1 cellular context compared by ENCODE assay signal in genomic region chr1:204085876-204086275, GRCh38.
TF ChIP-seq lines count a peak whose summit lies in the region.

No MANE protein-coding gene starts in this region.

TF ChIP-seq in GM23338, 12 proteins besides CTCF, POLR2A, EP300 and RAD21:
- TF ChIP-seq POLR2AphosphoS5 (IDR thresholded peaks at IDR 0.05; ENCODE audit: low read depth): no peak
- TF ChIP-seq JUNB (IDR thresholded peaks at IDR 0.05; ENCODE audit: unreplicated experiment): no peak
- TF ChIP-seq CREB1 (CRISPR knock-in tag; IDR thresholded peaks at IDR 0.05; ENCODE audit: low read depth): no peak
- TF ChIP-seq ZNF331 (CRISPR knock-in tag; IDR thresholded peaks at IDR 0.05; ENCODE audit: low read depth): no peak
- TF ChIP-seq EZH2 (IDR thresholded peaks at IDR 0.05; ENCODE audit: low read depth, unreplicated experiment): no peak
- no peak for TF ChIP-seq NANOG (IDR thresholded peaks at IDR 0.05; ENCODE audit: borderline replicate concordance)
- TF ChIP-seq, protein P1, sequence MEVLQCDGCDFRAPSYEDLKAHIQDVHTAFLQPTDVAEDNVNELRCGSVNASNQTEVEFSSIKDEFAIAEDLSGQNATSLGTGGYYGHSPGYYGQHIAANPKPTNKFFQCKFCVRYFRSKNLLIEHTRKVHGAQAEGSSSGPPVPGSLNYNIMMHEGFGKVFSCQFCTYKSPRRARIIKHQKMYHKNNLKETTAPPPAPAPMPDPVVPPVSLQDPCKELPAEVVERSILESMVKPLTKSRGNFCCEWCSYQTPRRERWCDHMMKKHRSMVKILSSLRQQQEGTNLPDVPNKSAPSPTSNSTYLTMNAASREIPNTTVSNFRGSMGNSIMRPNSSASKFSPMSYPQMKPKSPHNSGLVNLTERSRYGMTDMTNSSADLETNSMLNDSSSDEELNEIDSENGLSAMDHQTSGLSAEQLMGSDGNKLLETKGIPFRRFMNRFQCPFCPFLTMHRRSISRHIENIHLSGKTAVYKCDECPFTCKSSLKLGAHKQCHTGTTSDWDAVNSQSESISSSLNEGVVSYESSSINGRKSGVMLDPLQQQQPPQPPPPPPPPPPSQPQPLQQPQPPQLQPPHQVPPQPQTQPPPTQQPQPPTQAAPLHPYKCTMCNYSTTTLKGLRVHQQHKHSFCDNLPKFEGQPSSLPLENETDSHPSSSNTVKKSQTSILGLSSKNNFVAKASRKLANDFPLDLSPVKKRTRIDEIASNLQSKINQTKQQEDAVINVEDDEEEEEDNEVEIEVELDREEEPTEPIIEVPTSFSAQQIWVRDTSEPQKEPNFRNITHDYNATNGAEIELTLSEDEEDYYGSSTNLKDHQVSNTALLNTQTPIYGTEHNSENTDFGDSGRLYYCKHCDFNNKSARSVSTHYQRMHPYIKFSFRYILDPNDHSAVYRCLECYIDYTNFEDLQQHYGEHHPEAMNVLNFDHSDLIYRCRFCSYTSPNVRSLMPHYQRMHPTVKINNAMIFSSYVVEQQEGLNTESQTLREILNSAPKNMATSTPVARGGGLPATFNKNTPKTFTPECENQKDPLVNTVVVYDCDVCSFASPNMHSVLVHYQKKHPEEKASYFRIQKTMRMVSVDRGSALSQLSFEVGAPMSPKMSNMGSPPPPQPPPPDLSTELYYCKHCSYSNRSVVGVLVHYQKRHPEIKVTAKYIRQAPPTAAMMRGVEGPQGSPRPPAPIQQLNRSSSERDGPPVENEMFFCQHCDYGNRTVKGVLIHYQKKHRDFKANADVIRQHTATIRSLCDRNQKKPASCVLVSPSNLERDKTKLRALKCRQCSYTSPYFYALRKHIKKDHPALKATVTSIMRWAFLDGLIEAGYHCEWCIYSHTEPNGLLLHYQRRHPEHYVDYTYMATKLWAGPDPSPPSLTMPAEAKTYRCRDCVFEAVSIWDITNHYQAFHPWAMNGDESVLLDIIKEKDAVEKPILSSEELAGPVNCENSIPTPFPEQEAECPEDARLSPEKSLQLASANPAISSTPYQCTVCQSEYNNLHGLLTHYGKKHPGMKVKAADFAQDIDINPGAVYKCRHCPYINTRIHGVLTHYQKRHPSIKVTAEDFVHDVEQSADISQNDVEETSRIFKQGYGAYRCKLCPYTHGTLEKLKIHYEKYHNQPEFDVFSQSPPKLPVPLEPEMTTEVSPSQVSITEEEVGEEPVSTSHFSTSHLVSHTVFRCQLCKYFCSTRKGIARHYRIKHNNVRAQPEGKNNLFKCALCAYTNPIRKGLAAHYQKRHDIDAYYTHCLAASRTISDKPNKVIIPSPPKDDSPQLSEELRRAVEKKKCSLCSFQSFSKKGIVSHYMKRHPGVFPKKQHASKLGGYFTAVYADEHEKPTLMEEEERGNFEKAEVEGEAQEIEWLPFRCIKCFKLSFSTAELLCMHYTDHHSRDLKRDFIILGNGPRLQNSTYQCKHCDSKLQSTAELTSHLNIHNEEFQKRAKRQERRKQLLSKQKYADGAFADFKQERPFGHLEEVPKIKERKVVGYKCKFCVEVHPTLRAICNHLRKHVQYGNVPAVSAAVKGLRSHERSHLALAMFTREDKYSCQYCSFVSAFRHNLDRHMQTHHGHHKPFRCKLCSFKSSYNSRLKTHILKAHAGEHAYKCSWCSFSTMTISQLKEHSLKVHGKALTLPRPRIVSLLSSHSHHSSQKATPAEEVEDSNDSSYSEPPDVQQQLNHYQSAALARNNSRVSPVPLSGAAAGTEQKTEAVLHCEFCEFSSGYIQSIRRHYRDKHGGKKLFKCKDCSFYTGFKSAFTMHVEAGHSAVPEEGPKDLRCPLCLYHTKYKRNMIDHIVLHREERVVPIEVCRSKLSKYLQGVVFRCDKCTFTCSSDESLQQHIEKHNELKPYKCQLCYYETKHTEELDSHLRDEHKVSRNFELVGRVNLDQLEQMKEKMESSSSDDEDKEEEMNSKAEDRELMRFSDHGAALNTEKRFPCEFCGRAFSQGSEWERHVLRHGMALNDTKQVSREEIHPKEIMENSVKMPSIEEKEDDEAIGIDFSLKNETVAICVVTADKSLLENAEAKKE (CRISPR knock-in tag; IDR thresholded peaks at IDR 0.05): no peak
- TF ChIP-seq, protein P2, sequence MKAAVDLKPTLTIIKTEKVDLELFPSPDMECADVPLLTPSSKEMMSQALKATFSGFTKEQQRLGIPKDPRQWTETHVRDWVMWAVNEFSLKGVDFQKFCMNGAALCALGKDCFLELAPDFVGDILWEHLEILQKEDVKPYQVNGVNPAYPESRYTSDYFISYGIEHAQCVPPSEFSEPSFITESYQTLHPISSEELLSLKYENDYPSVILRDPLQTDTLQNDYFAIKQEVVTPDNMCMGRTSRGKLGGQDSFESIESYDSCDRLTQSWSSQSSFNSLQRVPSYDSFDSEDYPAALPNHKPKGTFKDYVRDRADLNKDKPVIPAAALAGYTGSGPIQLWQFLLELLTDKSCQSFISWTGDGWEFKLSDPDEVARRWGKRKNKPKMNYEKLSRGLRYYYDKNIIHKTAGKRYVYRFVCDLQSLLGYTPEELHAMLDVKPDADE (IDR thresholded peaks at IDR 0.05): no peak
- TF ChIP-seq STAT1 (IDR thresholded peaks at IDR 0.05; ENCODE audit: unreplicated experiment): no peak
- TF ChIP-seq EZH2phosphoT487 (IDR thresholded peaks at IDR 0.05; ENCODE audit: unreplicated experiment): no peak
- no peak for TF ChIP-seq ZNF114 (CRISPR knock-in tag; IDR thresholded peaks at IDR 0.05)
